In the genomic region with DNA sequence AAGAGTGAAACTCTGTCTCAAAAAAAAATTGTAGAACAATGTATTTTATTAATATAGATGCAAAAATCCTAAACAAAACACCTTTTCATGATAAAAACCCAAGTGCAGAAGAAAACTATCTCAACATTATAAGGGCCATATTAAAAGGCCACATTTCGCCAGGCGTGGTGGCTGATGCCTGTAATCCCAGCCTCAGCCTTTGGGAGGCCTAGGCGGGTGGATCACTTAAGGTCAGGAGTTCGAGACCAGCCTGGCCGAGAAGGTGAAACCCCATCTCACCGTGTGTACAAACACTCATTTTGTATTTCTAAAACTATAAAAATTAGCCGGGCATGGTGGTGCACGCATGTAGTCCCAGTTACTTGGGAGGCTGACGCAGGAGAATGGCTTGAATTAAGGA, we compare ENCODE assay signal across 1 cellular context.
TF ChIP-seq lines count a peak whose summit lies in the region.

No MANE protein-coding gene starts in this region.

TF ChIP-seq in H1, 55 proteins besides CTCF, POLR2A, EP300 and RAD21:
- TF ChIP-seq, protein P1, sequence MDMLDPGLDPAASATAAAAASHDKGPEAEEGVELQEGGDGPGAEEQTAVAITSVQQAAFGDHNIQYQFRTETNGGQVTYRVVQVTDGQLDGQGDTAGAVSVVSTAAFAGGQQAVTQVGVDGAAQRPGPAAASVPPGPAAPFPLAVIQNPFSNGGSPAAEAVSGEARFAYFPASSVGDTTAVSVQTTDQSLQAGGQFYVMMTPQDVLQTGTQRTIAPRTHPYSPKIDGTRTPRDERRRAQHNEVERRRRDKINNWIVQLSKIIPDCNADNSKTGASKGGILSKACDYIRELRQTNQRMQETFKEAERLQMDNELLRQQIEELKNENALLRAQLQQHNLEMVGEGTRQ (IDR thresholded peaks at IDR 0.05; ENCODE audit: low read length), result no peak
- 0 out of 2 replicates have a peak, but pooled peaks have one; percentile 17 for TF ChIP-seq KDM1A (IDR thresholded peaks at IDR 0.05; ENCODE audit: borderline replicate concordance, low read length)
